ENCODE assay signal across 18 cellular contexts in the genomic region with DNA sequence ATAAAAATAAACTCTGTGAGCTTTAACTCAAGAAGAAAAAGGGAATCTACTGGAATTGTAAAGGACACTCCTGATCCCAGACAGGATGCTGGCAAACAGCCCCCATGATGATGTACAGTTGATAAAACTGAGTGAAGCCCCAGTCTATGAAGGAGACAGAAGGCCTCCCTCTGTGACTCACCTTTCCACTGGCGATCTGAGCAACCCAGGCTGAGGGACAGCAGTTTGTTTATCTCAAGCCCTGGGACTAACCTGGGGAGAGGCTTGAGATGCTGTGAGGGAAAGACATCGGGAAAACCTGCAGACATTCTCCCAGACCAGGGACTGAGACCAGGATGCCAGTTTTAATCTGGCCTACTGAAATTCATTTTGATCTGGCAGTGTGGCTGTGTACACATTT.
DNase-seq lines count a peak whose midpoint lies in the region; ATAC-seq, FAIRE-seq and TF ChIP-seq lines count a peak whose summit lies in the region.
"Had no signal": no experiment of that assay in that cellular context is flagged by ENCODE, and none has a peak within 500 bp of the region (broad histone marks: within the 10 kb centered on the region; RNA-seq: fewer than 3 reads in every experiment).

No MANE protein-coding gene starts in this region.

- peaks cover 33% of the 10 kb centered on the region for H3K27me3 Mint-ChIP-seq in H9 (ENCODE audit: low read depth)

- no peak overlapping the region for H3K27ac Mint-ChIP-seq in H9

- no peak for TF ChIP-seq CTCF in H9 (conservative IDR thresholded peaks at IDR 0.05)
- no peak for TF ChIP-seq CTCF in D721Med (IDR thresholded peaks at IDR 0.05; ENCODE audit: insufficient read depth, missing control alignments)

- peaks cover 19 to 20% of the 10 kb centered on the region in 2 experiments for H3K4me1 Mint-ChIP-seq in H9

- DNase-seq in ELF-1 (ENCODE audit: low read depth, low spot score) = peak; percentile 4
- DNase-seq in H9 = no peak
- peak; percentile 16 for DNase-seq in iPS-NIHi7 (ENCODE audit: extremely low spot score)
- DNase-seq in D721Med (ENCODE audit: insufficient read length, low spot score) = no peak
- DNase-seq: DMS153, NCI-H187 treated with DMSO at 0.1 percent for 48 hours, NCI-H2171, NCI-H774, Peyer's patch had no signal

- no peak for FAIRE-seq in D721Med (lab: Jason Lieb, UNC)
- FAIRE-seq: GM12878, GM18507 had no signal

- no peak overlapping the region for H3K4me2 ChIP-seq in H9 (ENCODE audit: insufficient read depth, insufficient read length, low read length)

- no peaks in the 10 kb centered on the region for H3K9me3 ChIP-seq in H9 (ENCODE audit: control insufficient read depth, low read depth, low read length)
- H3K9me3 ChIP-seq: HAP-1, Peyer's patch had no signal

- no peaks in the 10 kb centered on the region for H3K79me2 ChIP-seq in H9 (ENCODE audit: insufficient read depth, low read length)

- H3K36me3 Mint-ChIP-seq in H9 (ENCODE audit: insufficient read depth in 1 of 3, low read depth in 3 of 3) = peaks cover 0 to 3% (median 0%) of the 10 kb centered on the region in 3 experiments; a peak in 1 of 7 replicates

- H4K5ac ChIP-seq in H9 (ENCODE audit: insufficient read length, low read depth, low read length) = no peak overlapping the region

- no peaks in the 10 kb centered on the region for H4K20me1 ChIP-seq in H9 (ENCODE audit: control insufficient read depth, insufficient read depth, insufficient read length)

- ATAC-seq in SK-N-SH treated with all-trans-retinoic acid at 6 μM for 48 hours (0 out of 3 replicates have a peak, but pooled peaks have one; percentile 24), HG03139 (IDR thresholded peaks at IDR 0.05; ENCODE audit: unreplicated experiment) (no peak), GM18909 (IDR thresholded peaks at IDR 0.05; ENCODE audit: poor library complexity, unreplicated experiment) (no peak)
- ATAC-seq: GM12878, Right ventricle myocardium inferior had no signal

- no CpG with 5 or more reads among the region's 2 CpGs for WGBS in H9 (ENCODE audit: extremely low coverage, insufficient read length, low lambda C conversion rate)

- H2BK5ac ChIP-seq in H9 (ENCODE audit: insufficient read length, low read length) = no peak overlapping the region

- H2BK120ac ChIP-seq in H9 (ENCODE audit: low read depth, low read length, poor library complexity, severe bottlenecking) = no peak overlapping the region

- H2BK12ac ChIP-seq in H9 (ENCODE audit: insufficient read length, low read depth, low read length) = no peak overlapping the region

- H3K9me3 Mint-ChIP-seq in H9 = peaks cover 2 to 5% of the 10 kb centered on the region in 2 experiments; a peak in 2 of 5 replicates

- H2AFZ ChIP-seq in H9 (ENCODE audit: low read length) = no peak overlapping the region

- 0 out of 2 replicates have a peak overlapping the region, but pooled peaks have one; percentile 34 for H3K14ac ChIP-seq in H9 (ENCODE audit: insufficient read depth, low read length)

- H3K4me1 ChIP-seq in H9 (ENCODE audit: insufficient read depth, low read length) = no peaks in the 10 kb centered on the region
- H3K4me1 ChIP-seq: Peyer's patch had no signal

- H3K18ac ChIP-seq in H9 (ENCODE audit: insufficient read length, low read depth, low read length) = no peak overlapping the region

- H2AK5ac ChIP-seq in H9 (ENCODE audit: insufficient read length, low read length) = no peak overlapping the region

- H3K9ac ChIP-seq in H9 (ENCODE audit: extremely low read depth, insufficient read length, low read length) = no peak overlapping the region

- H3K56ac ChIP-seq in H9 (ENCODE audit: insufficient read length, low read depth, low read length) = no peak overlapping the region

- no peak overlapping the region for H3T11ph ChIP-seq in H9 (ENCODE audit: low read length)

- no peak overlapping the region for H2BK15ac ChIP-seq in H9 (ENCODE audit: low read depth, low read length)

- no peaks in the 10 kb centered on the region; the same call in 1 of the 2 replicates for H3K27me3 ChIP-seq in H9 (ENCODE audit: insufficient read depth, low read length)
- H3K27me3 ChIP-seq: Peyer's patch had no signal

- H3K4ac ChIP-seq in H9 (ENCODE audit: low read depth, low read length) = no peak overlapping the region

- H3K27ac ChIP-seq in H9 (ENCODE audit: insufficient read length, low read depth, low read length) = no peak overlapping the region
- H3K27ac ChIP-seq: C4-2B, Peyer's patch, SK-N-MC had no signal

- H3K23me2 ChIP-seq in H9 (ENCODE audit: insufficient read length, low read depth, low read length, poor library complexity, severe bottlenecking) = no peaks in the 10 kb centered on the region

- no peak overlapping the region for H2BK20ac ChIP-seq in H9 (ENCODE audit: low read depth, low read length, poor library complexity, severe bottlenecking)

- no peak overlapping the region for H4K8ac ChIP-seq in H9 (replicated peaks; ENCODE audit: insufficient read length, low read depth, low read length)

- H3K79me1 ChIP-seq in H9 (ENCODE audit: insufficient read depth, low read depth, low read length, poor library complexity, severe bottlenecking) = no peaks in the 10 kb centered on the region

- no peak overlapping the region for H4K91ac ChIP-seq in H9 (ENCODE audit: insufficient read length, low read depth, low read length)

- no peak overlapping the region for H3K4me3 Mint-ChIP-seq in H9

- H3K23ac ChIP-seq in H9 (ENCODE audit: insufficient read length, low read depth, low read length) = no peak overlapping the region

TF ChIP-seq in SK-N-SH treated with all-trans-retinoic acid at 6 μM for 48 hours, 23 proteins besides CTCF, POLR2A, EP300 and RAD21:
- TF ChIP-seq GLIS3 (CRISPR knock-in tag; IDR thresholded peaks at IDR 0.05) = no peak

Comparison
In these comparisons a context has a peak if more than half of its experiments do, and no peak if none do; other contexts are left out.
1. DNase-seq: peak in ELF-1 (single experiment) and iPS-NIHi7 (single experiment); none in H9 (single experiment) and D721Med (single experiment).